Comparison of ENCODE assay signal across 8 cellular contexts in the genomic region with DNA sequence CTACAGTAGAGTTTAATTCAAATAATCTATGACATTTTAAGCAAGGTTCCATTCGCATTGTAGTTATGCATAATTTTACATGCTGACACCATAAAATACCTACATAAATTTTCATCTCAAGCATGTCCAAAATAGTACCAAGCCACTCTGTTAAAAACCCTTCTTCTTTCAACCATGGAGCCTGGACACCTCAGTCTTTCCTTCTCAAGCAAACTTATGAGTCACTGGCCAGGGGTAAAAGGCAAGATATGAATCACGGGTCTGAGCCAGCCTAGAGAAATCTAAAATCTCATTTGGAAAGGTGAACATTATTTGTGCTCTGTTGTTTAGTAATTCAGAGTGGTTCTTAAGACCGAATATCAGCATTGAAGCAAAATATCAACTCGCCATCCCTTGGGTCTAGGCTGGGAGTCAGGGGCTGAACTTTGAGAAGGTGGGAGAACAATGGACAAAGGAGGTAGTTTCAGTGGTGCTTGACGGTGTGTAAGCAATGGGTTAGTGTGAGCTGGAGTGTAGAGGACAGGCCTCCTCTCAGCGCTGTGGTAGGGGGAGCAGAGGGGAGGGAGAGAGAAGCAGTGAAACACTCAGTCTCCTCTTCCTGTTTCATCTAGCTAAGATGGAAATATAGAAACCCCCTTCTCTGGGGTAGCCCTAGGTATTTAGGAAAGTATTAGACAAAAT. TPM values are rescaled to one million over a fixed set of nuclear protein-coding genes. Genes with fewer than 3 reads are reported as not detected.
DNase-seq lines count a peak whose midpoint lies in the region; ATAC-seq lines count a peak whose summit lies in the region.

No MANE protein-coding gene starts in this region.

- no peaks in the 10 kb centered on the region for H3K36me3 ChIP-seq in CD4-positive, alpha-beta memory T cell (ENCODE audit: insufficient read depth, low read length)

- peaks cover 10 to 16% of the 10 kb centered on the region in 2 donors for H3K27me3 Mint-ChIP-seq in CD4-positive, alpha-beta memory T cell

- H3K4me1 ChIP-seq in CD4-positive, alpha-beta memory T cell (ENCODE audit: insufficient read depth, low read length), result no peaks in the 10 kb centered on the region

- H3K27me3 ChIP-seq in CD4-positive, alpha-beta memory T cell (ENCODE audit: insufficient read depth, low read length), result peaks cover 5% of the 10 kb centered on the region

- intact Hi-C loops in CD4-positive, alpha-beta memory T cell (cut with micrococcal nuclease), result no loop called here

- no peaks in the 10 kb centered on the region for H3K36me3 Mint-ChIP-seq in CD4-positive, alpha-beta memory T cell

- no peak overlapping the region for H3K27ac Mint-ChIP-seq in CD4-positive, alpha-beta memory T cell

- CTCF ChIA-PET in CD4-positive, alpha-beta memory T cell (lab: Charles Lee; ENCODE audit: partially characterized antibody), result no interaction called here

- no peaks in the 10 kb centered on the region for H3K9me3 ChIP-seq in CD4-positive, alpha-beta memory T cell (ENCODE audit: control insufficient read depth in 1 of 2, low read length in 2 of 2)

- H3K9me3 Mint-ChIP-seq in CD4-positive, alpha-beta memory T cell, result peaks cover 0 to 5% (median 3%) of the 10 kb centered on the region in 8 donors

- ATAC-seq in GM21367 (IDR thresholded peaks at IDR 0.05; ENCODE audit: unreplicated experiment), result peak; percentile 74
- peak; percentile 86 for ATAC-seq in HG03175 (IDR thresholded peaks at IDR 0.05; ENCODE audit: unreplicated experiment)

- no peak overlapping the region for H3K4me3 ChIP-seq in CD4-positive, alpha-beta memory T cell (ENCODE audit: low read length in 2 of 2)

- H3K4me1 Mint-ChIP-seq in CD4-positive, alpha-beta memory T cell, result no peaks in the 10 kb centered on the region

- H3K27ac ChIP-seq in epithelial cell of prostate, result no peak overlapping the region
- H3K27ac ChIP-seq in CD4-positive, alpha-beta memory T cell (ENCODE audit: low read depth, low read length), result no peak overlapping the region

- POLR2A ChIA-PET in CD4-positive, alpha-beta memory T cell (lab: Charles Lee; ENCODE audit: partially characterized antibody), result no interaction called here

- peak; percentile 62 for DNase-seq in GM03348 (ENCODE audit: low spot score)
- DNase-seq in epithelial cell of prostate (ENCODE audit: low read depth, low spot score), result peak; percentile 40
- DNase-seq in CD4-positive, alpha-beta memory T cell, result no peak
- no peak for DNase-seq in HuH-7.5 (ENCODE audit: low spot score)
- no peak for DNase-seq in activated CD4-positive, alpha-beta T cell treated with anti-CD3 and anti-CD28 coated beads, Interleukin-2, amount 50 U/mL, for 48 hours
- no peak for DNase-seq in NCI-H524 treated with DMSO at 0.1 percent for 48 hours (lab: John Stamatoyannopoulos, UW)

- no peak overlapping the region for H3K4me3 Mint-ChIP-seq in CD4-positive, alpha-beta memory T cell

RNA-seq across cellular contexts. Expression of a gene that starts 19.1 kb away (rescaled TPM):
- 1 to 10 TPM; 6.3 to 8.8 TPM for total RNA-seq in CD4-positive, alpha-beta memory T cell
- polyA plus RNA-seq in CD4-positive, alpha-beta memory T cell, result 1 to 10 TPM; 1.9 to 2.2 TPM

Comparison
In these comparisons a context has a peak if more than half of its experiments do, and no peak if none do; other contexts are left out.
1. DNase-seq: peak in GM03348 (single experiment) and epithelial cell of prostate (single experiment); none in CD4-positive, alpha-beta memory T cell (0 of 5), HuH-7.5 (single experiment), activated CD4-positive, alpha-beta T cell treated with anti-CD3 and anti-CD28 coated beads, Interleukin-2, amount 50 U/mL, for 48 hours (0 of 2) and NCI-H524 treated with DMSO at 0.1 percent for 48 hours (single experiment).